ENCODE assay signal across 9 cellular contexts in the genomic region with DNA sequence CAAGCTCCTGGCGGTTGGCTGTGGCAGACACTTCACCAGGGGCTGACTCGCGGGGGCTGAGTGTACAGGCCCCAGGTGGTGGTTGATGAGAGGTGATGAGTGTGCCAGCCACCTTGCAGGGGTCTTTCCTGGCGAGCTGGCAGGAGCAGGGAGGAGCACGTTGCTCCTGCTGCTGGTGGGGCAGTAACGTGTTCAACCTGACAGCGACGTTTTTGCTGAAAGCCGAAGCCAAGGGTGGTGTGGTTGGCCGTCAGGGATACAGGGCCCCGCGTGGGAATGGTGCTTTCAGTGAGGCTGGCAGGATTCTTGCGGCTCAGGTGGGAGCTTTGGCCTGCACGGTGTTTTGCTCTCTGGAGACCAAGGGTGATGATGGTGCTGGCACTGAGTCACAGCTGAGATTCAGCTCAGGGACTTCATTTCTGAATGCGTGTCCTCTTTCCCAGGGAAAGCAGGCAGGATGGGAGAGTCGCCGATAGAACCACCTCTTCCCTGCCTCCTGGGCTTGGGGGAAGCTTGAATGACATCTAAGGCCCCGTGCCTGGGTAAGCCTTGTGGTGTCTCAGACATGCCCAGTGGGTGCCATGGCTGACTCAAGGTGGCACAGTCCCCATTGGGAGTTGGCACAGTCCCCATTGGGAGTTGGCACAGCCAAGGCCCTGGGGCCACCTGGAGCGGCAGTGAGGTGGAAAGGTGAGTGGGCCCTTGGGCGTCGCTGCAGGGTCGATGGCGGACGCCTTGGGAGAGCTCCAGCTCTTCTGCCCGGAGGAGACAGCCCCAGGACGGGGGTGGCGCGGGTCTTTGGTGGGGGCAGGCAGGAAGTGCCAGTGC. TPM values are rescaled to one million over a fixed set of nuclear protein-coding genes. Genes with fewer than 3 reads are reported as not detected.
DNase-seq lines count a peak whose midpoint lies in the region; ATAC-seq and TF ChIP-seq lines count a peak whose summit lies in the region.
"Had no signal": no experiment of that assay in that cellular context is flagged by ENCODE, and none has a peak within 500 bp of the region (broad histone marks: within the 10 kb centered on the region; RNA-seq: fewer than 3 reads in every experiment).

No MANE protein-coding gene starts in this region.

- intact Hi-C loops in prostate gland (cut with DNase I): no loop called here

- no peak for TF ChIP-seq CTCF in gastroesophageal sphincter (IDR thresholded peaks at IDR 0.05)
- no peak for TF ChIP-seq CTCF in prostate gland (IDR thresholded peaks at IDR 0.05)

- H3K36me3 Mint-ChIP-seq in activated naive CD8-positive, alpha-beta T cell treated with anti-CD3 and anti-CD28 coated beads, Interleukin-2, amount 50 U/mL, for 24 hours (ENCODE audit: low read depth): peaks cover 40% of the 10 kb centered on the region

- no peaks in the 10 kb centered on the region for H3K27me3 ChIP-seq in gastroesophageal sphincter
- H3K27me3 ChIP-seq in prostate gland (replicated peaks; ENCODE audit: insufficient read depth): no peaks in the 10 kb centered on the region

- H3K36me3 ChIP-seq in ES-I3 (ENCODE audit: insufficient read depth, low read length) (peaks cover 2% of the 10 kb centered on the region), gastroesophageal sphincter (peaks cover 0 to 41% of the 10 kb centered on the region in 2 donors), prostate gland (peaks cover 0 to 2% of the 10 kb centered on the region in 2 donors)

- H3K4me3 ChIP-seq in gastroesophageal sphincter (peak overlapping the region in 1 of 2 donors; percentile 26), prostate gland (no peak overlapping the region)

- no peaks in the 10 kb centered on the region for H3K9me3 ChIP-seq in ES-I3 (ENCODE audit: control insufficient read depth, insufficient read depth, low read length)
- H3K9me3 ChIP-seq in gastroesophageal sphincter: no peaks in the 10 kb centered on the region
- H3K9me3 ChIP-seq in prostate gland: no peaks in the 10 kb centered on the region

- no peak for DNase-seq in activated naive CD8-positive, alpha-beta T cell treated with anti-CD3 and anti-CD28 coated beads, Interleukin-2, amount 50 U/mL, for 24 hours
- no peak for DNase-seq in prostate gland (ENCODE audit: low spot score)
- DNase-seq in OCI-M1 (lab: John Stamatoyannopoulos, UW): no peak
- DNase-seq in NK-92 treated with Interleukin-12 subunit alpha and Interleukin-12 subunit beta, amount 100 ng/mL, for 24 hours (lab: John Stamatoyannopoulos, UW): no peak
- DNase-seq: NCI-H2029 had no signal

- H3K27me3 Mint-ChIP-seq in activated naive CD8-positive, alpha-beta T cell treated with anti-CD3 and anti-CD28 coated beads, Interleukin-2, amount 50 U/mL, for 24 hours: no peaks in the 10 kb centered on the region

- peaks cover 15% of the 10 kb centered on the region for H3K4me1 ChIP-seq in ES-I3 (ENCODE audit: insufficient read depth, low read length)
- H3K4me1 ChIP-seq in gastroesophageal sphincter: peaks cover 0 to 84% (median 52%) of the 10 kb centered on the region in 3 donors
- peaks cover 55% of the 10 kb centered on the region for H3K4me1 ChIP-seq in prostate gland (replicated peaks)

- TF ChIP-seq POLR2A in gastroesophageal sphincter (IDR thresholded peaks at IDR 0.05): no peak
- peak; percentile 8 for TF ChIP-seq POLR2A in prostate gland (IDR thresholded peaks at IDR 0.05)

- no CpG with 5 or more reads among the region's 28 CpGs for WGBS in gastroesophageal sphincter (ENCODE audit: low coverage in 1 of 2), 2 donors
- 54% methylated on average over 28 of the region's 28 CpGs for WGBS in prostate gland

- TF ChIP-seq EP300 in gastroesophageal sphincter (IDR thresholded peaks at IDR 0.05): no peak

- H3K4me3 Mint-ChIP-seq in activated naive CD8-positive, alpha-beta T cell treated with anti-CD3 and anti-CD28 coated beads, Interleukin-2, amount 50 U/mL, for 24 hours: peak overlapping the region; percentile 40

- H3K27ac Mint-ChIP-seq in activated naive CD8-positive, alpha-beta T cell treated with anti-CD3 and anti-CD28 coated beads, Interleukin-2, amount 50 U/mL, for 24 hours: peak overlapping the region; percentile 82

- no peak for ATAC-seq in activated naive CD8-positive, alpha-beta T cell treated with anti-CD3 and anti-CD28 coated beads, Interleukin-2, amount 50 U/mL, for 24 hours
- no peak for ATAC-seq in gastroesophageal sphincter
- no peak for ATAC-seq in HG02852 (IDR thresholded peaks at IDR 0.05; ENCODE audit: unreplicated experiment)
- no peak for ATAC-seq in GM18873 (IDR thresholded peaks at IDR 0.05; ENCODE audit: low FRiP score, unreplicated experiment)

- no peaks in the 10 kb centered on the region for H3K9me3 Mint-ChIP-seq in activated naive CD8-positive, alpha-beta T cell treated with anti-CD3 and anti-CD28 coated beads, Interleukin-2, amount 50 U/mL, for 24 hours

- peak overlapping the region; percentile 17; the same call in 1 of the 2 replicates for H3K9ac ChIP-seq in ES-I3 (ENCODE audit: low read depth, low read length)

- peaks cover 60% of the 10 kb centered on the region for H3K4me1 Mint-ChIP-seq in activated naive CD8-positive, alpha-beta T cell treated with anti-CD3 and anti-CD28 coated beads, Interleukin-2, amount 50 U/mL, for 24 hours

- H3K27ac ChIP-seq in gastroesophageal sphincter (peak overlapping the region; percentile 11 to 86 (median 76)), prostate gland (peak overlapping the region; percentile 92 to 96)

RNA-seq across cellular contexts. Expression of gene DAZAP1, which starts 8.8 kb away (rescaled TPM):
- 10 to 100 TPM; 45.3 to 75.4 (median 64.0) TPM for total RNA-seq in gastroesophageal sphincter
- total RNA-seq in prostate gland: 10 to 100 TPM; 58.6 to 74.1 TPM

RNA-seq across cellular contexts. Expression of gene GAMT, which starts 14.9 kb away (rescaled TPM):
- 10 to 100 TPM; 10.4 to 14.7 (median 10.9) TPM for total RNA-seq in gastroesophageal sphincter
- total RNA-seq in prostate gland: 100 to 1,000 TPM; 100 to 183 TPM

RNA-seq across cellular contexts. Expression of gene RPS15, which starts 22.0 kb away (rescaled TPM):
- total RNA-seq in gastroesophageal sphincter (1,000 to 10,000 TPM; 1,291 to 3,466 (median 2,344) TPM), prostate gland (1,000 to 10,000 TPM; 3,102 to 5,853 TPM)

RNA-seq across cellular contexts. Expression of gene NDUFS7, which starts 32.5 kb away (rescaled TPM):
- total RNA-seq in gastroesophageal sphincter: 100 to 1,000 TPM in 1 of 4 donors, 10 to 100 TPM in 3; 77.7 to 106 (median 86.1) TPM
- total RNA-seq in prostate gland: 100 to 1,000 TPM; 147 to 202 TPM

RNA-seq across cellular contexts. Expression of gene APC2, which starts 33.7 kb away (rescaled TPM):
- total RNA-seq in gastroesophageal sphincter (1 to 10 TPM in 1 of 4 donors, under 1 TPM in 3; 0.02 to 1.2 (median 0.35) TPM), prostate gland (1 to 10 TPM in 1 of 2 donors, under 1 TPM in 1; 0.05 to 2.2 TPM)

Comparison
In these comparisons a context has a peak if more than half of its experiments do, and no peak if none do; other contexts are left out.
1. RNA of gene GAMT, which starts 14.9 kb away (total RNA-seq): 100 to 183 TPM in prostate gland; 10.4 to 14.7 TPM in gastroesophageal sphincter; every median in the first group is over 4 times any median in the second.